9 cellular contexts compared by ENCODE assay signal in genomic region chr9:37943329-37944265, GRCh38. TPM values are rescaled to one million over a fixed set of nuclear protein-coding genes. Genes with fewer than 3 reads are reported as not detected.
DNase-seq lines count a peak whose midpoint lies in the region; ATAC-seq, FAIRE-seq and TF ChIP-seq lines count a peak whose summit lies in the region.
"Had no signal": no experiment of that assay in that cellular context is flagged by ENCODE, and none has a peak within 500 bp of the region (broad histone marks: within the 10 kb centered on the region; RNA-seq: fewer than 3 reads in every experiment).

No MANE protein-coding gene starts in this region.

- no peak overlapping the region for H4K5ac ChIP-seq in H9 (ENCODE audit: insufficient read length, low read depth, low read length)

- H3K36me3 ChIP-seq in small intestine (ENCODE audit: control insufficient read depth in 2 of 2, insufficient read depth in 2 of 2, low read length in 2 of 2) = no peaks in the 10 kb centered on the region

- FAIRE-seq in small intestine (lab: Jason Lieb, UNC) = no peak

- H3K4me3 Mint-ChIP-seq in H9 = peak overlapping the region in 1 of 2 experiments; percentile 11; a peak in 2 of 5 replicates
- H3K4me3 Mint-ChIP-seq in brain = peak overlapping the region in 1 of 5 experiments; percentile 20
- no peak overlapping the region for H3K4me3 Mint-ChIP-seq in naive thymus-derived CD8-positive, alpha-beta T cell
- H3K4me3 Mint-ChIP-seq: activated T-cell treated with anti-CD3 and anti-CD28 coated beads, Interleukin-2, amount 50 U/mL, for 4 hours had no signal

- no peak overlapping the region for H3T11ph ChIP-seq in H9 (ENCODE audit: low read length)

- no peak overlapping the region for H2BK20ac ChIP-seq in H9 (ENCODE audit: low read depth, low read length, poor library complexity, severe bottlenecking)

- no peak overlapping the region for H3K14ac ChIP-seq in H9 (ENCODE audit: insufficient read depth, low read length)

- H3K56ac ChIP-seq in H9 (ENCODE audit: insufficient read length, low read depth, low read length) = no peak overlapping the region

- no peak overlapping the region for H3K4me3 ChIP-seq in small intestine (ENCODE audit: low read depth in 1 of 2, low read length in 2 of 2)

- H3K18ac ChIP-seq in H9 (ENCODE audit: insufficient read length, low read depth, low read length) = no peak overlapping the region

- POLR2A ChIA-PET in naive thymus-derived CD8-positive, alpha-beta T cell (lab: Charles Lee) = no interaction called here

- H3K23me2 ChIP-seq in H9 (ENCODE audit: insufficient read length, low read depth, low read length, poor library complexity, severe bottlenecking) = no peaks in the 10 kb centered on the region

- H3K27ac Mint-ChIP-seq in H9 (peak overlapping the region in 2 of 3 experiments; percentile 44 to 89; a peak in 4 of 7 replicates), brain (peak overlapping the region; percentile 45 to 88 (median 55))
- no peak overlapping the region for H3K27ac Mint-ChIP-seq in naive thymus-derived CD8-positive, alpha-beta T cell

- TF ChIP-seq CTCF in H9 (conservative IDR thresholded peaks at IDR 0.05) (no peak), brain (conservative IDR thresholded peaks at IDR 0.05) (no peak), GM13976 (IDR thresholded peaks at IDR 0.05; ENCODE audit: borderline replicate concordance, control extremely low read depth, extremely low read depth, insufficient read depth, missing control alignments) (no peak)

- H3K4me2 ChIP-seq in H9 (ENCODE audit: insufficient read depth, insufficient read length, low read length) = no peak overlapping the region

- H3K9me3 Mint-ChIP-seq in H9 = no peaks in the 10 kb centered on the region
- no peaks in the 10 kb centered on the region for H3K9me3 Mint-ChIP-seq in brain
- H3K9me3 Mint-ChIP-seq in naive thymus-derived CD8-positive, alpha-beta T cell = no peaks in the 10 kb centered on the region
- H3K9me3 Mint-ChIP-seq: activated T-cell treated with anti-CD3 and anti-CD28 coated beads, Interleukin-2, amount 50 U/mL, for 4 hours had no signal

- H3K27ac ChIP-seq in H9 (ENCODE audit: insufficient read length, low read depth, low read length) (no peak overlapping the region), small intestine (ENCODE audit: low read depth in 1 of 2, low read length in 1 of 2) (no peak overlapping the region)

- H4K8ac ChIP-seq in H9 (replicated peaks; ENCODE audit: insufficient read length, low read depth, low read length) = no peak overlapping the region

- H3K27me3 Mint-ChIP-seq in H9 (ENCODE audit: low read depth) (no peaks in the 10 kb centered on the region), brain (peaks cover 4% of the 10 kb centered on the region)
- H3K27me3 Mint-ChIP-seq in naive thymus-derived CD8-positive, alpha-beta T cell = no peaks in the 10 kb centered on the region

- H2BK15ac ChIP-seq in H9 (ENCODE audit: low read depth, low read length) = no peak overlapping the region

- no CpG with 5 or more reads among the region's 12 CpGs for WGBS in H9 (ENCODE audit: extremely low coverage, insufficient read length, low lambda C conversion rate)
- WGBS in small intestine, 3 donors = 66 to 69% (median 67%) methylated on average over 12 of the region's 12 CpGs

- no peaks in the 10 kb centered on the region for H3K79me2 ChIP-seq in H9 (ENCODE audit: insufficient read depth, low read length)

- DNase-seq in H9 = no peak
- peak; percentile 91 for DNase-seq in iris pigment epithelial cell (ENCODE audit: low read depth)
- DNase-seq in stromal cell of bone marrow (ENCODE audit: low read depth) = peak; percentile 88
- DNase-seq in small intestine = no peak
- DNase-seq in naive thymus-derived CD8-positive, alpha-beta T cell = no peak
- DNase-seq in GM13976 (ENCODE audit: low spot score) = no peak
- DNase-seq: activated T-cell treated with anti-CD3 and anti-CD28 coated beads, Interleukin-2, amount 50 U/mL, for 4 hours had no signal

- H3K36me3 Mint-ChIP-seq in H9 (ENCODE audit: insufficient read depth in 1 of 3, low read depth in 3 of 3) = peaks cover 3 to 31% (median 11%) of the 10 kb centered on the region in 3 experiments; a peak in 5 of 7 replicates
- peaks cover 7% of the 10 kb centered on the region for H3K36me3 Mint-ChIP-seq in brain
- no peaks in the 10 kb centered on the region for H3K36me3 Mint-ChIP-seq in naive thymus-derived CD8-positive, alpha-beta T cell

- H3K9me3 ChIP-seq in H9 (ENCODE audit: control insufficient read depth, low read depth, low read length) (no peaks in the 10 kb centered on the region), small intestine (ENCODE audit: control insufficient read depth, low read depth) (no peaks in the 10 kb centered on the region)

- H3K4me1 ChIP-seq in H9 (ENCODE audit: insufficient read depth, low read length) (no peaks in the 10 kb centered on the region; the same call in 1 of the 2 replicates), small intestine (ENCODE audit: control insufficient read depth in 2 of 2, insufficient read depth in 1 of 2, low read depth in 1 of 2, low read length in 1 of 2) (no peaks in the 10 kb centered on the region)

- no peak overlapping the region for H3K9ac ChIP-seq in H9 (ENCODE audit: extremely low read depth, insufficient read length, low read length)

- no peak overlapping the region for H3K23ac ChIP-seq in H9 (ENCODE audit: insufficient read length, low read depth, low read length)

- no peak overlapping the region for H2BK12ac ChIP-seq in H9 (ENCODE audit: insufficient read length, low read depth, low read length)

- H4K91ac ChIP-seq in H9 (ENCODE audit: insufficient read length, low read depth, low read length) = no peak overlapping the region

- H3K27me3 ChIP-seq in H9 (ENCODE audit: insufficient read depth, low read length) (no peaks in the 10 kb centered on the region), small intestine (ENCODE audit: control insufficient read depth in 2 of 2, insufficient read depth in 2 of 2, low read length in 2 of 2) (no peaks in the 10 kb centered on the region)

- H2BK120ac ChIP-seq in H9 (ENCODE audit: low read depth, low read length, poor library complexity, severe bottlenecking) = no peak overlapping the region

- H2BK5ac ChIP-seq in H9 (ENCODE audit: insufficient read length, low read length) = no peak overlapping the region

- no peak overlapping the region for H3K4ac ChIP-seq in H9 (ENCODE audit: low read depth, low read length)

- H2AK5ac ChIP-seq in H9 (ENCODE audit: insufficient read length, low read length) = no peak overlapping the region

- H4K20me1 ChIP-seq in H9 (ENCODE audit: control insufficient read depth, insufficient read depth, insufficient read length) = no peaks in the 10 kb centered on the region

- no peaks in the 10 kb centered on the region for H3K79me1 ChIP-seq in H9 (ENCODE audit: insufficient read depth, low read depth, low read length, poor library complexity, severe bottlenecking)

- H2AFZ ChIP-seq in H9 (ENCODE audit: low read length) = no peak overlapping the region

- in situ Hi-C loops in GM13976 (cut with MboI; ENCODE audit: low sequenced_read_pairs, unreplicated experiment) = no loop called here

- no peak for ATAC-seq in HG03045 (IDR thresholded peaks at IDR 0.05; ENCODE audit: unreplicated experiment)
- no peak for ATAC-seq in naive thymus-derived CD8-positive, alpha-beta T cell
- ATAC-seq: activated T-cell treated with anti-CD3 and anti-CD28 coated beads, Interleukin-2, amount 50 U/mL, for 4 hours had no signal

- H3K4me1 Mint-ChIP-seq in H9 = peaks cover 27 to 35% of the 10 kb centered on the region in 2 experiments
- peaks cover 62% of the 10 kb centered on the region for H3K4me1 Mint-ChIP-seq in brain
- no peaks in the 10 kb centered on the region for H3K4me1 Mint-ChIP-seq in naive thymus-derived CD8-positive, alpha-beta T cell

RNA-seq across cellular contexts. Expression of gene SLC25A51, which starts 39.7 kb away (rescaled TPM):
- total RNA-seq in H9 (2021) = 12.4 and 12.9 TPM in 2 replicates
- polyA plus RNA-seq in brain (ENCODE audit: insufficient read depth, low read depth, low replicate concordance) = 11.5 TPM
- 10 to 100 TPM in 2 of 3 donors, 1 to 10 TPM in 1; 9.2 to 13.4 (median 13.0) TPM for polyA plus RNA-seq in small intestine
- 10 to 100 TPM; 32.5 to 35.1 TPM for total RNA-seq in naive thymus-derived CD8-positive, alpha-beta T cell
- 10 to 100 TPM in 2 of 3 donors, 1 to 10 TPM in 1; 8.9 to 12.4 (median 12.3) TPM for polyA plus RNA-seq in naive thymus-derived CD8-positive, alpha-beta T cell

Comparison
In these comparisons a context has a peak if more than half of its experiments do, and no peak if none do; other contexts are left out.
1. DNase-seq: peak in iris pigment epithelial cell (single experiment) and stromal cell of bone marrow (single experiment); none in H9 (single experiment), small intestine (single experiment), naive thymus-derived CD8-positive, alpha-beta T cell (0 of 10) and GM13976 (single experiment).
2. H3K27ac Mint-ChIP-seq: peak in H9 (2 of 3) and brain (5 of 5); none in naive thymus-derived CD8-positive, alpha-beta T cell (0 of 10).